1 cellular context compared by ENCODE assay signal in the genomic region with DNA sequence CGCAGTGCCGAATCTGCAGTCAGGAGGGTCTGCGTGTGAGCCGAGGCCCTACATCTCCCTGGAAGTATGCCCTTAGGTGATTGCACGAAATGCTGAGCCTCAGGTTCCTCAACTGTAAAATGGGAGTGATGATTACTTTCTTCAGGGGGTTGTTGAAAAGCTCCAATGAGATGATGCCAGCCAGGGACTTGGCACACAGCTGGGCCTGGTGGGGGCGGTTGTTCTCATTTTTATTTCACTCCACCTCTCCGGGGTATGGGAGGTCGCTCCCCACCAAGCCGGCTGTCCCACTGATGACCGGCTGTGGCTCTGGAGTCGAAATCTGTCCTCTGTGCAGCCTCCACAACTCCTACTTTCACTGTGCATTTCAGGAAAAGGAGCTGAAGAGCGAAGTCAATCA.
TF ChIP-seq lines count a peak whose summit lies in the region.

No MANE protein-coding gene starts in this region.

TF ChIP-seq in liver, 16 proteins besides CTCF, POLR2A, EP300 and RAD21 (continued from another document):
- TF ChIP-seq REST (IDR thresholded peaks at IDR 0.05) (no peak), MAX (IDR thresholded peaks at IDR 0.05) (no peak), ZBTB33 (IDR thresholded peaks at IDR 0.05) (no peak), SP1 (IDR thresholded peaks at IDR 0.05) (no peak), TAF1 (conservative IDR thresholded peaks at IDR 0.05) (no peak)
TF ChIP-seq in liver: peak in this region for 0.
